In the genomic region with DNA sequence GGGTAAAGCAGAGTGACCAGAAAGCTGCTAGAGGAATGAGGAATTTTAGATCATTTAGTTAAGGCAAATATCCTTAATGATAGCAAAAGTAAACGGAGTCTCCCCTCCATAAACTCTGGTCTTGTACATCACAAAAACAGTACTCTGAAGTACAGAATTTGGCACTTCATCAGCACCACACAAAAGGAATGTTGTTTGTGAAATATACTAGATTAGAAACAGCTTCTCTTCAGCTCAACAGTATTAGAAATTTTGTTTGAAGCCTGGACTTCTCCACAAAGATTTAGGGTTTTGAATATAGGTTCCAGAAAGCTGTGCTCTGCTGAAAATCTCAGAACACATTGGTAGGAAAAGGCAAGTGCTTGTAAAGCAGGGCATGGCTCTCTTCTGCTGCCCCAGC, we compare ENCODE assay signal across 18 cellular contexts.
"Had no signal": no experiment of that assay in that cellular context is flagged by ENCODE, and none has a peak within 500 bp of the region (broad histone marks: within the 10 kb centered on the region; RNA-seq: fewer than 3 reads in every experiment).

No MANE protein-coding gene starts in this region.

- H3K27me3 Mint-ChIP-seq: activated B cell treated with CpG ODN at 0.5 μM for 24 hours; dendritic cell treated with granulocyte-macrophage colony-stimulating factor and Interleukin-4, amounts not matched to agents 40 ng/mL and 50 ng/mL, for 4 days had no signal

- H3K4me3 ChIP-seq: adrenal gland, gastroesophageal sphincter, ovary, stomach, thoracic aorta had no signal

- H3K27ac Mint-ChIP-seq: activated B cell treated with CpG ODN at 0.5 μM for 24 hours; activated naive CD4-positive, alpha-beta T cell treated with anti-CD3 and anti-CD28 coated beads, Interleukin-2, amount 10 ng/mL, durations not matched to agents 7 days and 5 days; activated T-helper 2 cell treated with anti-CD3 and anti-CD28 coated beads, Interferon-gamma antibody, Interleukin-2, Interleukin-4, amounts not matched to agents 10 μg/mL and 5 μg/mL and 100 μg/mL, durations not matched to agents 14 hours and 24 hours and 36 hours; dendritic cell treated with granulocyte-macrophage colony-stimulating factor and Interleukin-4, amounts not matched to agents 40 ng/mL and 50 ng/mL, for 4 days had no signal

- H3K27me3 ChIP-seq: adrenal gland, brain microvascular endothelial cell, gastroesophageal sphincter, ovary, stomach had no signal

- H3K27ac ChIP-seq: adrenal gland, brain microvascular endothelial cell, stomach, thoracic aorta had no signal

- H3K36me3 ChIP-seq: adrenal gland, brain microvascular endothelial cell, gastroesophageal sphincter, ovary, stomach, thoracic aorta had no signal

- DNase-seq: activated B cell treated with CpG ODN at 0.5 μM for 24 hours; activated CD4-positive, alpha-beta T cell treated with anti-CD3 and anti-CD28 coated beads, Interleukin-2, amount 50 U/mL, for 1 hour; activated naive CD4-positive, alpha-beta T cell treated with anti-CD3 and anti-CD28 coated beads, Interleukin-2, amount 10 ng/mL, durations not matched to agents 7 days and 5 days; activated T-cell treated with anti-CD3 and anti-CD28 coated beads for 4 hours; adrenal gland; brain microvascular endothelial cell; erythroblast; kidney; left ventricle myocardium superior; mesendoderm; ovary; stomach had no signal

- ATAC-seq: gastroesophageal sphincter, left ventricle myocardium superior had no signal

- H3K4me1 ChIP-seq: adrenal gland had no signal

- H3K9me3 ChIP-seq: adrenal gland, gastroesophageal sphincter, ovary, stomach, thoracic aorta had no signal

- H3K36me3 Mint-ChIP-seq: activated naive CD4-positive, alpha-beta T cell treated with anti-CD3 and anti-CD28 coated beads, Interleukin-2, amount 10 ng/mL, durations not matched to agents 7 days and 5 days had no signal

- H3K9me3 Mint-ChIP-seq: activated B cell treated with CpG ODN at 0.5 μM for 24 hours; activated naive CD4-positive, alpha-beta T cell treated with anti-CD3 and anti-CD28 coated beads, Interleukin-2, amount 10 ng/mL, durations not matched to agents 7 days and 5 days; activated T-helper 2 cell treated with anti-CD3 and anti-CD28 coated beads, Interferon-gamma antibody, Interleukin-2, Interleukin-4, amounts not matched to agents 10 μg/mL and 5 μg/mL and 100 μg/mL, durations not matched to agents 14 hours and 24 hours and 36 hours; neural crest cell had no signal

- FAIRE-seq: kidney, TTC549 had no signal

- H3K4me3 Mint-ChIP-seq: activated B cell treated with CpG ODN at 0.5 μM for 24 hours; activated naive CD4-positive, alpha-beta T cell treated with anti-CD3 and anti-CD28 coated beads, Interleukin-2, amount 10 ng/mL, durations not matched to agents 7 days and 5 days; dendritic cell treated with granulocyte-macrophage colony-stimulating factor and Interleukin-4, amounts not matched to agents 40 ng/mL and 50 ng/mL, for 4 days; neural crest cell had no signal

- H3K4me1 Mint-ChIP-seq: activated B cell treated with CpG ODN at 0.5 μM for 24 hours; activated naive CD4-positive, alpha-beta T cell treated with anti-CD3 and anti-CD28 coated beads, Interleukin-2, amount 10 ng/mL, durations not matched to agents 7 days and 5 days; neural crest cell had no signal
